8 cellular contexts compared by ENCODE assay signal in genomic region chr1:66350001-66350547, GRCh38.
DNase-seq lines count a peak whose midpoint lies in the region; ATAC-seq, FAIRE-seq and TF ChIP-seq lines count a peak whose summit lies in the region.

No MANE protein-coding gene starts in this region.

- ATAC-seq in left lung: peak; percentile 59
- peak; percentile 25 for ATAC-seq in thoracic aorta (ENCODE audit: insufficient number of reproducible peaks, low FRiP score, low read depth)

- intact Hi-C loops in left lung (cut with DNase I): no loop called here

- H2BK20ac ChIP-seq in H9 (ENCODE audit: low read depth, low read length, poor library complexity, severe bottlenecking): no peak overlapping the region

- peaks cover 4% of the 10 kb centered on the region for H3K23me2 ChIP-seq in H9 (ENCODE audit: insufficient read length, low read depth, low read length, poor library complexity, severe bottlenecking)

- H4K20me1 ChIP-seq in H9 (ENCODE audit: control insufficient read depth, insufficient read depth, insufficient read length): no peaks in the 10 kb centered on the region
- no peaks in the 10 kb centered on the region for H4K20me1 ChIP-seq in MM.1S (ENCODE audit: insufficient read depth, low read length)

- no peaks in the 10 kb centered on the region for H3K9me2 ChIP-seq in MM.1S (replicated peaks; ENCODE audit: insufficient read depth, low read length)

- H3K79me1 ChIP-seq in H9 (ENCODE audit: insufficient read depth, low read depth, low read length, poor library complexity, severe bottlenecking): no peaks in the 10 kb centered on the region

- peak overlapping the region in 1 of 2 experiments; percentile 19; a peak in 1 of 5 replicates for H3K4me3 Mint-ChIP-seq in H9
- H3K4me3 Mint-ChIP-seq in activated naive CD4-positive, alpha-beta T cell treated with anti-CD3 and anti-CD28 coated beads, Interleukin-2, amount 50 U/mL, for 24 hours: peak overlapping the region; percentile 81

- H3T11ph ChIP-seq in H9 (ENCODE audit: low read length): no peak overlapping the region

- no peak for DNase-seq in GM12892 (ENCODE audit: insufficient read length)
- no peak for DNase-seq in H9
- peak; percentile 66 for DNase-seq in MM.1S
- DNase-seq in left lung: peak in 1 of 2 donors; percentile 63
- DNase-seq in thoracic aorta (ENCODE audit: low spot score): no peak
- DNase-seq in HUDEP-2 (lab: John Stamatoyannopoulos, UW; ENCODE audit: unreplicated experiment in 76 of 76): no peak
- no peak for DNase-seq in NCI-H1436 treated with DMSO at 0.1 percent for 48 hours (lab: John Stamatoyannopoulos, UW)

- H3K4me1 ChIP-seq in H9 (ENCODE audit: insufficient read depth, low read length) (peaks cover 18% of the 10 kb centered on the region; the same call in 1 of the 2 replicates), MM.1S (ENCODE audit: low read length) (peaks cover 33% of the 10 kb centered on the region), left lung (peaks cover 6 to 66% of the 10 kb centered on the region in 2 donors), thoracic aorta (ENCODE audit: control insufficient read depth in 1 of 2, low read depth in 2 of 2) (peaks cover 21 to 31% of the 10 kb centered on the region in 2 donors)

- H3K23ac ChIP-seq in H9 (ENCODE audit: insufficient read length, low read depth, low read length): no peak overlapping the region

- no peak overlapping the region for H2BK120ac ChIP-seq in H9 (ENCODE audit: low read depth, low read length, poor library complexity, severe bottlenecking)

- no peak overlapping the region for H2AK5ac ChIP-seq in H9 (ENCODE audit: insufficient read length, low read length)

- H3K4me2 ChIP-seq in H9 (ENCODE audit: insufficient read depth, insufficient read length, low read length) (peak overlapping the region; percentile 2), MM.1S (ENCODE audit: low read depth, low read length) (peak overlapping the region; percentile 63)

- H3K9me3 ChIP-seq in H9 (ENCODE audit: control insufficient read depth, low read depth, low read length) (no peaks in the 10 kb centered on the region), MM.1S (replicated peaks; ENCODE audit: insufficient read depth, low read length) (no peaks in the 10 kb centered on the region), left lung (no peaks in the 10 kb centered on the region), thoracic aorta (no peaks in the 10 kb centered on the region)

- H3K79me2 ChIP-seq in H9 (ENCODE audit: insufficient read depth, low read length): no peaks in the 10 kb centered on the region; the same call in 1 of the 2 replicates
- H3K79me2 ChIP-seq in MM.1S (ENCODE audit: low read length): peaks cover 90% of the 10 kb centered on the region

- no peak; the same call in 1 of the 2 replicates for TF ChIP-seq POLR2A in GM12892 (IDR thresholded peaks at IDR 0.05; ENCODE audit: low read depth, low read length)

- H3K4me1 Mint-ChIP-seq in H9: peaks cover 59 to 91% of the 10 kb centered on the region in 2 experiments
- H3K4me1 Mint-ChIP-seq in activated naive CD4-positive, alpha-beta T cell treated with anti-CD3 and anti-CD28 coated beads, Interleukin-2, amount 50 U/mL, for 24 hours: peaks cover 98% of the 10 kb centered on the region

- no peak overlapping the region for H4K91ac ChIP-seq in H9 (ENCODE audit: insufficient read length, low read depth, low read length)

- H4K8ac ChIP-seq in H9 (replicated peaks; ENCODE audit: insufficient read length, low read depth, low read length): no peak overlapping the region

- H3K36me3 Mint-ChIP-seq in H9 (ENCODE audit: insufficient read depth in 1 of 3, low read depth in 3 of 3): no peaks in the 10 kb centered on the region
- peaks cover 28% of the 10 kb centered on the region for H3K36me3 Mint-ChIP-seq in activated naive CD4-positive, alpha-beta T cell treated with anti-CD3 and anti-CD28 coated beads, Interleukin-2, amount 50 U/mL, for 24 hours

- H3F3A ChIP-seq in MM.1S (ENCODE audit: insufficient read depth, low read length): peaks cover 23% of the 10 kb centered on the region; the same call in 1 of the 2 replicates

- H2AFZ ChIP-seq in H9 (ENCODE audit: low read length): no peak overlapping the region
- no peak overlapping the region for H2AFZ ChIP-seq in MM.1S (ENCODE audit: low read length)

- H3K4me3 ChIP-seq in MM.1S (ENCODE audit: low read length) (peak overlapping the region; percentile 12), left lung (no peak overlapping the region), thoracic aorta (peak overlapping the region; percentile 35)

- H3K9ac ChIP-seq in H9 (ENCODE audit: extremely low read depth, insufficient read length, low read length) (no peak overlapping the region), MM.1S (ENCODE audit: low read length) (peak overlapping the region; percentile 58)

- H2BK5ac ChIP-seq in H9 (ENCODE audit: insufficient read length, low read length): no peak overlapping the region

- H3K9me3 Mint-ChIP-seq in H9: no peaks in the 10 kb centered on the region
- H3K9me3 Mint-ChIP-seq in activated naive CD4-positive, alpha-beta T cell treated with anti-CD3 and anti-CD28 coated beads, Interleukin-2, amount 50 U/mL, for 24 hours: no peaks in the 10 kb centered on the region

- no peaks in the 10 kb centered on the region for H3K27me3 Mint-ChIP-seq in H9 (ENCODE audit: low read depth)
- H3K27me3 Mint-ChIP-seq in activated naive CD4-positive, alpha-beta T cell treated with anti-CD3 and anti-CD28 coated beads, Interleukin-2, amount 50 U/mL, for 24 hours: no peaks in the 10 kb centered on the region

- TF ChIP-seq CTCF in H9 (conservative IDR thresholded peaks at IDR 0.05) (no peak), MM.1S (IDR thresholded peaks at IDR 0.05; ENCODE audit: low read length) (no peak), left lung (IDR thresholded peaks at IDR 0.05) (no peak), thoracic aorta (IDR thresholded peaks at IDR 0.05) (no peak)

- H2BK12ac ChIP-seq in H9 (ENCODE audit: insufficient read length, low read depth, low read length): no peak overlapping the region

- H3K56ac ChIP-seq in H9 (ENCODE audit: insufficient read length, low read depth, low read length): no peak overlapping the region

- no peak overlapping the region for H3K14ac ChIP-seq in H9 (ENCODE audit: insufficient read depth, low read length)

- peak; percentile 90 for FAIRE-seq in GM12892 (lab: Jason Lieb, UNC)

- no peak overlapping the region for H3K4ac ChIP-seq in H9 (ENCODE audit: low read depth, low read length)

- no peaks in the 10 kb centered on the region for H3K36me3 ChIP-seq in MM.1S (replicated peaks; ENCODE audit: insufficient read depth, low read length)
- H3K36me3 ChIP-seq in left lung: no peaks in the 10 kb centered on the region
- no peaks in the 10 kb centered on the region for H3K36me3 ChIP-seq in thoracic aorta

- H3K27ac ChIP-seq in H9 (ENCODE audit: insufficient read length, low read depth, low read length): peak overlapping the region; percentile 85
- peak overlapping the region; percentile 71 for H3K27ac ChIP-seq in MM.1S (ENCODE audit: low read length)
- peak overlapping the region in 1 of 2 donors; percentile 57 for H3K27ac ChIP-seq in left lung
- no peak overlapping the region for H3K27ac ChIP-seq in thoracic aorta

- no peak overlapping the region for H4K5ac ChIP-seq in H9 (ENCODE audit: insufficient read length, low read depth, low read length)

- no peak overlapping the region for H3K18ac ChIP-seq in H9 (ENCODE audit: insufficient read length, low read depth, low read length)

- no peak overlapping the region for H2BK15ac ChIP-seq in H9 (ENCODE audit: low read depth, low read length)

- H3K27me3 ChIP-seq in H9 (ENCODE audit: insufficient read depth, low read length) (no peaks in the 10 kb centered on the region), MM.1S (replicated peaks; ENCODE audit: insufficient read depth, low read length) (no peaks in the 10 kb centered on the region), left lung (no peaks in the 10 kb centered on the region), thoracic aorta (replicated peaks; ENCODE audit: insufficient read depth) (no peaks in the 10 kb centered on the region)

- H3K27ac Mint-ChIP-seq in H9: peak overlapping the region; percentile 74 to 85 (median 81)
- peak overlapping the region; percentile 96 for H3K27ac Mint-ChIP-seq in activated naive CD4-positive, alpha-beta T cell treated with anti-CD3 and anti-CD28 coated beads, Interleukin-2, amount 50 U/mL, for 24 hours

- no CpG with 5 or more reads among the region's 6 CpGs for WGBS in H9 (ENCODE audit: extremely low coverage, insufficient read length, low lambda C conversion rate)

Comparison
In these comparisons a context has a peak if more than half of its experiments do, and no peak if none do; other contexts are left out.
1. H3K27ac ChIP-seq: peak in H9 (single experiment) and MM.1S (single experiment); none in thoracic aorta (0 of 2).
2. H3K4me3 ChIP-seq: peak in MM.1S (single experiment) and thoracic aorta (single experiment); none in left lung (0 of 2).